Comparison of ENCODE assay signal across 27 cellular contexts in the genomic region with DNA sequence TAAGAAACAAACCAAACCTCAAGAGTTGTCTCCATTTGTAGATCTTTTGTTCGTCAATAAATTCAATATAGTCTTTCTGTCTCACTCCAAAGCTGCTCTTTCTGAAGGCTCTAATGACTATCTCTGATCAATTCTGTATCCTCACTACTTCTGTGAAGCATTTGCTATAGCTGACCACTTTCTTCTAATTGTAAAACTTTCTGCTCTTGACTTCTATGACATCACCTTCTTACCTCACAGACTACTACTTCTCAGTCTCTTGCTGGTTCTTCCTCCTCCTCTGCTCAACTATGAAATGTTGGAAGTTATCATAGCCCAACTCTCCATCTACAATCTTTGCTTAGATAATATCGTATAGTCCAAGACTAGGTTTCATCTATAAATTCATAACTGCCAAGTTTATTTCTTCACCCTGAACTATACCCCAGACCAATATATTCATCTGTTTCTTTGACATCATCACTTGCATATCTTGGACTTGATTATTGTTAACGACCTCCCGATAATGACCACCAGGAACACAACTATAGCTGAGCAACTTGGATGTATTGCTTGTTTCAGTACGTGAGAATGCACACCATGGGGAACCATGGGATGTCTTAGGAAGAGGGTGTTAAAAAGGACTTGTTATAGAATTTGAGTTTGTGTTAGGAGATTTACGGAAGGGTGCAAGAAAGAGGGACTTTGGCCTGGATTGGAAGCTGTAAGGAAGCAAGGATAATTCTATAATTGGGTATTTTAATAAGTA.
"Had no signal": no experiment of that assay in that cellular context is flagged by ENCODE, and none has a peak within 500 bp of the region (broad histone marks: within the 10 kb centered on the region; RNA-seq: fewer than 3 reads in every experiment).

No MANE protein-coding gene starts in this region.

- H3K9me3 ChIP-seq: neutrophil, psoas muscle, stomach, thoracic aorta, thyroid gland, tibial nerve, upper lobe of left lung, vagina had no signal

- DNase-seq: naive B cell; naive thymus-derived CD8-positive, alpha-beta T cell; nephron progenitor cell; nucleus accumbens; posterior cingulate gyrus; psoas muscle; right cardiac atrium; stimulated activated CD4-positive, alpha-beta T cell treated with anti-CD3 and anti-CD28 coated beads, Interleukin-15, amount 100 ng/mL, for 24 hours; stimulated activated CD4-positive, alpha-beta T cell treated with anti-CD3 and anti-CD28 coated beads, Interleukin-2, amount 100 ng/mL, for 24 hours; stimulated activated CD4-positive, alpha-beta T cell treated with anti-CD3 and anti-CD28 coated beads, Interleukin-2, amount 100 ng/mL, for 48 hours; stimulated activated CD4-positive, alpha-beta T cell treated with anti-CD3 and anti-CD28 coated beads, Interleukin-4, amount 100 ng/mL, for 24 hours; stimulated activated naive B cell treated with anti-CD40 and anti-IgM and Interleukin-4, amounts not matched to agents 10 μg/mL and 1 μg/mL and 100 μg/mL, for 72 hours; stimulated activated naive CD4-positive, alpha-beta T cell treated with Interleukin-2 at 50 U/mL for 16 hours; stomach; thyroid gland; trophoblast cell; upper lobe of left lung had no signal

- H3K4me3 ChIP-seq: psoas muscle, skin epidermis, stomach, thoracic aorta, thyroid gland, tibial nerve, upper lobe of left lung, vagina had no signal

- H3K9ac ChIP-seq: parathyroid adenoma had no signal

- H3K79me2 ChIP-seq: parathyroid adenoma had no signal

- H2AFZ ChIP-seq: parathyroid adenoma had no signal

- H3K4me1 ChIP-seq: parathyroid adenoma had no signal

- ATAC-seq: naive thymus-derived CD8-positive, alpha-beta T cell; natural killer cell treated with Interleukin-12 subunit alpha and Interleukin-12 subunit beta and Interleukin-15 and Interleukin-18, amount 100 ng/mL, for 72 hours; psoas muscle; right cardiac atrium; sciatic nerve; stimulated activated effector memory CD8-positive, alpha-beta T cell treated with anti-CD3 and anti-CD28 coated beads, Interleukin-12 subunit alpha, Interleukin-12 subunit beta, amount 100 ng/mL, for 72 hours; stimulated activated naive B cell treated with anti-CD40 and anti-IgM and Interleukin-4, amounts not matched to agents 10 μg/mL and 1 μg/mL and 100 μg/mL, for 72 hours had no signal

- FAIRE-seq: urothelium cell line had no signal

- H3K27me3 ChIP-seq: neutrophil, stomach, thyroid gland, tibial nerve, upper lobe of left lung, vagina had no signal

- H3K27ac ChIP-seq: neutrophil, parathyroid adenoma, psoas muscle, skin epidermis, stomach, thoracic aorta, thyroid gland, tibial nerve, upper lobe of left lung, vagina had no signal

- H3K36me3 ChIP-seq: neutrophil, stomach, thoracic aorta, thyroid gland, tibial nerve, upper lobe of left lung, vagina had no signal
